In genomic region chr10:14639635-14640034, GRCh38 we compare ENCODE assay signal across 27 cellular contexts.
"Had no signal": no experiment of that assay in that cellular context is flagged by ENCODE, and none has a peak within 500 bp of the region (broad histone marks: within the 10 kb centered on the region; RNA-seq: fewer than 3 reads in every experiment).

No MANE protein-coding gene starts in this region.

- FAIRE-seq: endometrium, islet of Langerhans, keratinocyte had no signal

- H3K9me3 Mint-ChIP-seq: dendritic cell treated with granulocyte-macrophage colony-stimulating factor and Interleukin-4, amounts not matched to agents 40 ng/mL and 50 ng/mL, for 4 days; effector memory CD8-positive, alpha-beta T cell had no signal

- H3K4me3 ChIP-seq: colonic mucosa, esophagus squamous epithelium, gastrocnemius medialis, heart right ventricle, left lung, lower lobe of right lung had no signal

- H3K27ac ChIP-seq: colonic mucosa, epithelial cell of prostate, esophagus squamous epithelium, gastrocnemius medialis, heart right ventricle, left lung, lower lobe of right lung had no signal

- H3K36me3 ChIP-seq: colonic mucosa, esophagus squamous epithelium, gastrocnemius medialis, heart right ventricle, left lung, lower lobe of right lung had no signal

- H3K4me1 ChIP-seq: colonic mucosa, esophagus squamous epithelium, gastrocnemius medialis, left lung had no signal

- ATAC-seq: effector memory CD8-positive, alpha-beta T cell; esophagus mucosa; gastrocnemius medialis; heart right ventricle; left cardiac atrium; left lung; left ventricle myocardium superior; lower lobe of right lung; naive thymus-derived CD4-positive, alpha-beta T cell had no signal

- H3K27me3 Mint-ChIP-seq: dendritic cell treated with granulocyte-macrophage colony-stimulating factor and Interleukin-4, amounts not matched to agents 40 ng/mL and 50 ng/mL, for 4 days; effector memory CD8-positive, alpha-beta T cell had no signal

- H3K36me3 Mint-ChIP-seq: mesothelial cell of epicardium had no signal

- H3K27ac Mint-ChIP-seq: dendritic cell treated with granulocyte-macrophage colony-stimulating factor and Interleukin-4, amounts not matched to agents 40 ng/mL and 50 ng/mL, for 4 days; effector memory CD8-positive, alpha-beta T cell; endodermal cell; mesothelial cell of epicardium had no signal

- H3K27me3 ChIP-seq: colonic mucosa, esophagus squamous epithelium, gastrocnemius medialis, heart right ventricle, left lung had no signal

- H3K4me1 Mint-ChIP-seq: mesothelial cell of epicardium had no signal

- DNase-seq: colonic mucosa; cortex of kidney; effector CD8-positive, alpha-beta T cell; effector memory CD8-positive, alpha-beta T cell; endodermal cell; erythroblast; esophagus squamous epithelium; foreskin fibroblast; foreskin melanocyte; gastrocnemius medialis; glutamatergic neuron; head of caudate nucleus; heart right ventricle; hippocampal formation; left cardiac atrium; left lung; left ventricle myocardium superior; lower lobe of right lung; mesenchymal stem cell; naive thymus-derived CD4-positive, alpha-beta T cell had no signal

- H3K4me3 Mint-ChIP-seq: dendritic cell treated with granulocyte-macrophage colony-stimulating factor and Interleukin-4, amounts not matched to agents 40 ng/mL and 50 ng/mL, for 4 days; effector memory CD8-positive, alpha-beta T cell; endodermal cell; mesothelial cell of epicardium; naive thymus-derived CD4-positive, alpha-beta T cell had no signal

- H3K9me3 ChIP-seq: colonic mucosa, esophagus squamous epithelium, gastrocnemius medialis, lower lobe of right lung had no signal
